In the genomic region with DNA sequence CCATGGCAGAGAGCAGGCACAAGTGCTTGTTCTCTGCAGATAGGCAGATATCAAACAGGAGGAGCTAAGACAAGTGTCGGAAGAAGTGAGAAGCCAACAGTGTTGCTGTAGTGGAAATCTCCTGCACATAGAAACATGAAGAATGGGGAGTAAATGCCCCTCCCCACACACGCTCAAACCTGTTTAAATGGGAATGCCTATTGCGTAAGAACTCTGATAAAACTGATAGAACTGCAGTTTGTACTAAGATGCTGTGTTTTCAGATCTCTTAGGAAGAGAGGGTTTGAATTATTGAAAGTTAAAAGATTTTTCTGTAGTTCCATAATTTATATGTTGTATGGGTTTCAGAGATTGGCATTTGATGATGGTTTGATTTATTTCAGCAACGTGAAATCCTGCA, we compare ENCODE assay signal across 13 cellular contexts. TPM values are rescaled to one million over a fixed set of nuclear protein-coding genes. Genes with fewer than 3 reads are reported as not detected.
A peak's percentile ranks its signal among the peaks of the same experiment; 100 is the strongest.
DNase-seq lines count a peak whose midpoint lies in the region; ATAC-seq, FAIRE-seq and TF ChIP-seq lines count a peak whose summit lies in the region.
"Had no signal": no experiment of that assay in that cellular context is flagged by ENCODE, and none has a peak within 500 bp of the region (broad histone marks: within the 10 kb centered on the region; RNA-seq: fewer than 3 reads in every experiment).

No MANE protein-coding gene starts in this region.

- peaks cover 9% of the 10 kb centered on the region for H3K4me1 ChIP-seq in HepG2 (ENCODE audit: insufficient read depth, low read length)
- H3K4me1 ChIP-seq in right lobe of liver = no peaks in the 10 kb centered on the region

- H3K4me2 ChIP-seq in HepG2 (ENCODE audit: low read depth, low read length) = no peak overlapping the region

- BruUV-seq in HepG2 (replicated peaks; lab: Mats Ljungman, UMichigan) = no TSS peak

- H2AFZ ChIP-seq in HepG2 (ENCODE audit: low read length) = no peak overlapping the region

- peak overlapping the region; percentile 16 for H3K27ac Mint-ChIP-seq in activated T-helper 17 cell treated with anti-CD3 and anti-CD28 coated beads, Interleukin-2, amount 50 U/mL, for 72 hours
- H3K27ac Mint-ChIP-seq: B cell; CD4-positive, alpha-beta T cell had no signal

- H3K27ac ChIP-seq in HepG2 (ENCODE audit: extremely low read length, insufficient read depth, low read length) (no peak overlapping the region), right lobe of liver (no peak overlapping the region), substantia nigra (ENCODE audit: low read depth, low read length, poor library complexity, severe bottlenecking) (no peak overlapping the region)

- intact Hi-C loops in HepG2 (cut with micrococcal nuclease; ENCODE audit: unreplicated experiment) (no loop called here), right lobe of liver (cut with DNase I) (no loop called here)

- POLR2A ChIA-PET in HepG2 (lab: Yijun Ruan, JAX) = no interaction called here

- H3K27me3 Mint-ChIP-seq in activated T-helper 17 cell treated with anti-CD3 and anti-CD28 coated beads, Interleukin-2, amount 50 U/mL, for 72 hours = no peaks in the 10 kb centered on the region
- H3K27me3 Mint-ChIP-seq: B cell; CD4-positive, alpha-beta T cell had no signal

- H3K9ac ChIP-seq in HepG2 (ENCODE audit: insufficient read depth, low read depth, low read length) = no peak overlapping the region

- H3K27me3 ChIP-seq in HepG2 (ENCODE audit: control insufficient read depth in 1 of 2, insufficient read depth in 2 of 2, low read length in 2 of 2) (no peaks in the 10 kb centered on the region), right lobe of liver (no peaks in the 10 kb centered on the region)

- no peaks in the 10 kb centered on the region for H3K9me3 Mint-ChIP-seq in activated T-helper 17 cell treated with anti-CD3 and anti-CD28 coated beads, Interleukin-2, amount 50 U/mL, for 72 hours
- H3K9me3 Mint-ChIP-seq: CD4-positive, alpha-beta T cell had no signal

- TF ChIP-seq RAD21 in HepG2 (CRISPR knock-in tag; IDR thresholded peaks at IDR 0.05) = no peak

- CTCF ChIA-PET in HepG2 (lab: Yijun Ruan, JAX; ENCODE audit: low intra/inter-chr PET ratio, low total read pairs) = no interaction called here

- peaks cover 15 to 54% of the 10 kb centered on the region in 2 experiments for H3K36me3 ChIP-seq in HepG2 (replicated peaks in 1 of 2; ENCODE audit: control insufficient read depth in 1 of 2, insufficient read depth in 2 of 2, low read length in 2 of 2)
- peaks cover 0 to 54% (median 20%) of the 10 kb centered on the region in 4 donors for H3K36me3 ChIP-seq in right lobe of liver

- in situ Hi-C loops in HepG2 (cut with HindIII; ENCODE audit: extremely low pct_ligation_motif_present, low pct_unique_long_range_greater_than_20kb) = no loop called here

- WGBS in HepG2 (ENCODE audit: low lambda C conversion rate) = 86% methylated on average over 4 of the region's 4 CpGs
- WGBS in right lobe of liver (ENCODE audit: insufficient coverage, low coverage, low lambda C conversion rate, missing lambda C conversion rate) = 58% methylated on average over 4 of the region's 4 CpGs

- TF ChIP-seq EP300 in HepG2 (IDR thresholded peaks at IDR 0.05; ENCODE audit: low read depth in 2 of 2, low read length in 2 of 2) (no peak), HepG2 (CRISPR knock-in tag; IDR thresholded peaks at IDR 0.05; ENCODE audit: borderline replicate concordance) (no peak)

- no peak overlapping the region for H3K4me3 Mint-ChIP-seq in activated T-helper 17 cell treated with anti-CD3 and anti-CD28 coated beads, Interleukin-2, amount 50 U/mL, for 72 hours
- H3K4me3 Mint-ChIP-seq: B cell; CD4-positive, alpha-beta T cell had no signal

- H4K20me1 ChIP-seq in HepG2 (ENCODE audit: insufficient read depth, low read length) = no peaks in the 10 kb centered on the region

- no peak overlapping the region for H3K4me3 ChIP-seq in HepG2 (replicated peaks in 1 of 3; ENCODE audit: insufficient read depth in 1 of 3, low read depth in 2 of 3, low read length in 3 of 3)
- H3K4me3 ChIP-seq in right lobe of liver = no peak overlapping the region
- H3K4me3 ChIP-seq in epithelial cell of esophagus (ENCODE audit: low read length) = no peak overlapping the region

- TF ChIP-seq POLR2A in HepG2 (IDR thresholded peaks at IDR 0.05; ENCODE audit: insufficient read depth in 1 of 2, low read depth in 2 of 2, low read length in 2 of 2) (no peak), right lobe of liver (IDR thresholded peaks at IDR 0.05) (no peak)

- H3K9me3 ChIP-seq in HepG2 (ENCODE audit: low read length) (no peaks in the 10 kb centered on the region), right lobe of liver (no peaks in the 10 kb centered on the region)

- H3K36me3 Mint-ChIP-seq in activated T-helper 17 cell treated with anti-CD3 and anti-CD28 coated beads, Interleukin-2, amount 50 U/mL, for 72 hours (ENCODE audit: low read depth) = peaks cover 34% of the 10 kb centered on the region

- DNase-seq in HepG2 (ENCODE audit: low spot score) (no peak), right lobe of liver (no peak), epithelial cell of esophagus (ENCODE audit: low read depth) (peak; percentile 75), substantia nigra (lab: John Stamatoyannopoulos, UW) (no peak), NCI-H1092 treated with DMSO at 0.1 percent for 48 hours (lab: John Stamatoyannopoulos, UW) (no peak)
- DNase-seq: C1 segment of cervical spinal cord; Calu3; CD4-positive, alpha-beta T cell; DMS 273 treated with DMSO at 0.1 percent for 48 hours; H7 had no signal

- ATAC-seq in HepG2 (no peak), right lobe of liver (no peak), HG03039 (IDR thresholded peaks at IDR 0.05; ENCODE audit: unreplicated experiment) (no peak)
- ATAC-seq in activated T-helper 17 cell treated with anti-CD3 and anti-CD28 coated beads, Interleukin-2, amount 50 U/mL, for 72 hours (replicated peaks) = no peak

- FAIRE-seq in HepG2 (lab: Jason Lieb, UNC) = no peak

- TF ChIP-seq CTCF in HepG2 (CRISPR knock-in tag; IDR thresholded peaks at IDR 0.05) (no peak), right lobe of liver (IDR thresholded peaks at IDR 0.05) (no peak), epithelial cell of esophagus (IDR thresholded peaks at IDR 0.05; ENCODE audit: insufficient read depth, low read depth, low read length, missing control alignments) (no peak)

- H3K4me1 Mint-ChIP-seq in activated T-helper 17 cell treated with anti-CD3 and anti-CD28 coated beads, Interleukin-2, amount 50 U/mL, for 72 hours = no peaks in the 10 kb centered on the region
- H3K4me1 Mint-ChIP-seq: B cell had no signal

- no peaks in the 10 kb centered on the region for H3K79me2 ChIP-seq in HepG2 (ENCODE audit: insufficient read depth, low read length)

RNA-seq across cellular contexts. Expression of gene EIF2AK4, which starts 19.6 kb away (rescaled TPM):
- 58.9 and 87.3 TPM in 2 replicates for total RNA-seq in HepG2 (2016; rRNA removed; fragmentation: Illumina TruSeq; extraction: Trizol)
- total RNA-seq in HepG2 (2016; cell fraction: cytosol; rRNA removed; fragmentation: Illumina TruSeq; extraction: Trizol; ENCODE audit: low read depth) = 21.6 and 23.6 TPM in 2 replicates
- 64.0 and 92.3 TPM in 2 replicates for total RNA-seq in HepG2 (2016; cell fraction: insoluble cytoplasmic fraction; rRNA removed; fragmentation: Illumina TruSeq; extraction: Trizol)
- 53.8 and 56.3 TPM in 2 replicates for total RNA-seq in HepG2 (2016; cell fraction: membrane; rRNA removed; fragmentation: Illumina TruSeq; extraction: Trizol)
- 43.7 and 47.1 TPM in 2 replicates for total RNA-seq in HepG2 (2016; cell fraction: nucleus; rRNA removed; fragmentation: Illumina TruSeq; extraction: Trizol)
- polyA plus RNA-seq in HepG2 (2011; rRNA removed) = 52.0 and 62.3 TPM in 2 replicates
- polyA plus RNA-seq in HepG2 (2011; cell fraction: cytosol; rRNA removed) = 41.9 and 51.7 TPM in 2 replicates
- 30.6 and 34.3 TPM in 2 replicates for polyA plus RNA-seq in HepG2 (2011; cell fraction: nucleus; rRNA removed)
- polyA plus RNA-seq in HepG2 (2012) = 43.5 and 57.9 TPM in 2 replicates
- polyA plus RNA-seq in HepG2 (2016; cell fraction: cytosol; fragmentation: Illumina TruSeq; extraction: Trizol; ENCODE audit: low read depth) = 12.7 and 14.9 TPM in 2 replicates
- polyA plus RNA-seq in HepG2 (2016; cell fraction: insoluble cytoplasmic fraction; fragmentation: Illumina TruSeq; extraction: Trizol; ENCODE audit: low read depth) = 77.8 and 78.4 TPM in 2 replicates
- 35.6 and 35.9 TPM in 2 replicates for polyA plus RNA-seq in HepG2 (2016; cell fraction: membrane; fragmentation: Illumina TruSeq; extraction: Trizol; ENCODE audit: low read depth)
- polyA plus RNA-seq in HepG2 (2016; cell fraction: nucleus; fragmentation: Illumina TruSeq; extraction: Trizol; ENCODE audit: insufficient read depth, low read depth) = 47.7 and 49.8 TPM in 2 replicates
- polyA minus RNA-seq in HepG2 (2011; rRNA and poly(A)+ RNA removed; ENCODE audit: low replicate concordance) = 60.5 and 98.2 TPM in 2 replicates
- polyA minus RNA-seq in HepG2 (2011; cell fraction: cytosol; rRNA and poly(A)+ RNA removed) = 40.2 and 44.5 TPM in 2 replicates
- 128 and 137 TPM in 2 replicates for polyA minus RNA-seq in HepG2 (2011; cell fraction: nucleus; rRNA and poly(A)+ RNA removed)
- total RNA-seq in right lobe of liver = 10 to 100 TPM; 12.6 to 42.3 (median 22.4) TPM
- 10 to 100 TPM; 25.9 to 34.1 TPM for total RNA-seq in activated T-helper 17 cell treated with anti-CD3 and anti-CD28 coated beads, Interleukin-2, amount 50 U/mL, for 72 hours

RNA-seq across cellular contexts. Expression of gene GPR176, which starts 33.5 kb away (rescaled TPM):
- 0.15 and 0.20 TPM in 2 replicates for total RNA-seq in HepG2 (2016; rRNA removed; fragmentation: Illumina TruSeq; extraction: Trizol)
- not detected in 2 replicates for total RNA-seq in HepG2 (2016; cell fraction: cytosol; rRNA removed; fragmentation: Illumina TruSeq; extraction: Trizol; ENCODE audit: low read depth)
- total RNA-seq in HepG2 (2016; cell fraction: insoluble cytoplasmic fraction; rRNA removed; fragmentation: Illumina TruSeq; extraction: Trizol) = 0.12 and 0.24 TPM in 2 replicates
- total RNA-seq in HepG2 (2016; cell fraction: membrane; rRNA removed; fragmentation: Illumina TruSeq; extraction: Trizol) = 0.19 and 0.21 TPM in 2 replicates
- total RNA-seq in HepG2 (2016; cell fraction: nucleus; rRNA removed; fragmentation: Illumina TruSeq; extraction: Trizol) = 0.19 and 0.22 TPM in 2 replicates
- polyA plus RNA-seq in HepG2 (2011; rRNA removed) = 0.11 and 0.17 TPM in 2 replicates
- 0.24 and 0.28 TPM in 2 replicates for polyA plus RNA-seq in HepG2 (2011; cell fraction: cytosol; rRNA removed)
- polyA plus RNA-seq in HepG2 (2011; cell fraction: nucleus; rRNA removed) = 0.06 and 0.12 TPM in 2 replicates
- polyA plus RNA-seq in HepG2 (2012) = 0.17 and 0.24 TPM in 2 replicates
- 0.02 TPM in 1 of 2 replicates, not detected in the other for polyA plus RNA-seq in HepG2 (2016; cell fraction: cytosol; fragmentation: Illumina TruSeq; extraction: Trizol; ENCODE audit: low read depth)
- 0.05 and 0.16 TPM in 2 replicates for polyA plus RNA-seq in HepG2 (2016; cell fraction: insoluble cytoplasmic fraction; fragmentation: Illumina TruSeq; extraction: Trizol; ENCODE audit: low read depth)
- polyA plus RNA-seq in HepG2 (2016; cell fraction: membrane; fragmentation: Illumina TruSeq; extraction: Trizol; ENCODE audit: low read depth) = 0.05 and 0.16 TPM in 2 replicates
- polyA plus RNA-seq in HepG2 (2016; cell fraction: nucleus; fragmentation: Illumina TruSeq; extraction: Trizol; ENCODE audit: insufficient read depth, low read depth) = 0.24 TPM in 1 of 2 replicates, not detected in the other
- 2.2 and 40.9 TPM in 2 replicates for polyA minus RNA-seq in HepG2 (2011; rRNA and poly(A)+ RNA removed; ENCODE audit: low replicate concordance)
- not detected in 2 replicates for polyA minus RNA-seq in HepG2 (2011; cell fraction: cytosol; rRNA and poly(A)+ RNA removed)
- 0.37 and 0.39 TPM in 2 replicates for polyA minus RNA-seq in HepG2 (2011; cell fraction: nucleus; rRNA and poly(A)+ RNA removed)
- total RNA-seq in right lobe of liver = 1 to 10 TPM in 3 of 6 experiments, under 1 TPM in 3; 0.59 to 2.1 (median 1.3) TPM
- total RNA-seq in activated T-helper 17 cell treated with anti-CD3 and anti-CD28 coated beads, Interleukin-2, amount 50 U/mL, for 72 hours = under 1 TPM; 0.09 to 0.24 TPM
- total RNA-seq: CD4-positive, alpha-beta T cell had no signal
